In the genomic region with DNA sequence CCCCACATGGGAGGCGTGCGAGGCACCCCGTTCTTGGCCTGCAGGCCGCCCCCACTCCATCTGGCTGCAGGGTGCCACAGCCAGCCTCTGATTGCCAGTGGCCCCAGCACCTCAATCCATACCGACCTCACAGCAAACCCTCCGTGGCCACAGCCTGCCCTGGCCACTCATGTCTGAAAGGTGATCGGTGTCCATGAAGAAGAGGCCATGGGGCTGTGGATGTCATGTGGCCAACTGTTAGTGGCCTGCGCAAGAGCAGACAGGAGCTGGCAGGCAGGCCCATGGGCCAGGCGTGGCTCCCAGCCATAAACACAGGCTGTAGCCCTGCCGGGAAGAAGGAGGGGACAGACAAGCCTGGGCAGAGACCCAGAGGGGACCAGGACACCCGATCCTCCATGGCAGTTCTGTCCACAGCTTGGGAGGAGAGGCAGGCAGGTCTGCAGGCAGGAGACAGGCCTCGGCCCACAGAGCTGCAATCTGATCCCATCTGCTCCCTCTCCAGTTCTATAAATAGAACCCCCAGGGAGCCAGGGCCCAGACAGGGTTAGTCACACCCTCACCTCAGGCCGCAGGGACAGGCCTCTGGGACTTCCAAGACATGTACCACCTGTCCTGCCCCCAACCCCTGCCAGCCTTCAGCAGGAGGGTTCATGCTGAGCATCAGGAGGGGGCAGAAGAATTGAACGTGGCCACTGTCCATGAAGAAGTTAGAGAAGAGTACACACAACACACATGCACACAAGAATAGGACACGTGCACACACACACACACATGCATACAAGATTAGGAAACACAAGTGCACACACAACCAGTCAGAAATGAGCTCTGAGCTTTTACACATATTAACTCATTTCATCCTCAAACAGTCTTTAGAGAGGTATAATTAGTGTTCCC, we compare ENCODE assay signal across 8 cellular contexts. TPM values are rescaled to one million over a fixed set of nuclear protein-coding genes. Genes with fewer than 3 reads are reported as not detected.
DNase-seq lines count a peak whose midpoint lies in the region; ATAC-seq, FAIRE-seq and TF ChIP-seq lines count a peak whose summit lies in the region.

No MANE protein-coding gene starts in this region.

- H3K27ac ChIP-seq in GM23338 (ENCODE audit: low read depth): no peak overlapping the region
- peak overlapping the region; percentile 53 for H3K27ac ChIP-seq in fibroblast of lung (ENCODE audit: insufficient read depth, low read length)
- H3K27ac ChIP-seq in pancreas: peak overlapping the region; percentile 16 to 62 (median 34)

- H3K36me3 ChIP-seq in GM23338 (ENCODE audit: insufficient read depth) (no peaks in the 10 kb centered on the region), fibroblast of lung (ENCODE audit: control insufficient read depth, insufficient read depth, low read length) (no peaks in the 10 kb centered on the region), pancreas (no peaks in the 10 kb centered on the region)

- H2AFZ ChIP-seq in GM23338 (no peak overlapping the region), fibroblast of lung (ENCODE audit: low read length) (peak overlapping the region; percentile 78)

- 0 out of 2 replicates have a peak, but pooled peaks cover 3% of the 10 kb centered on the region for H3F3A ChIP-seq in GM23338 (replicated peaks; ENCODE audit: low read depth)

- peak; percentile 45 for DNase-seq in GM23338 (ENCODE audit: low spot score)
- DNase-seq in NCI-H526 (lab: John Stamatoyannopoulos, UW): peak; percentile 95 to 96
- peak; percentile 80 to 88 for DNase-seq in fibroblast of lung (ENCODE audit: low read depth in 2 of 2)
- peak; percentile 76 to 92 (median 84) for DNase-seq in pancreas
- DNase-seq in activated T-cell treated with anti-CD3 and anti-CD28 coated beads, Interleukin-2, amount 50 U/mL, for 4 hours: no peak
- no peak for DNase-seq in UCSD-AML1 (lab: John Stamatoyannopoulos, UW; ENCODE audit: unreplicated experiment)

- H3K4me1 Mint-ChIP-seq in GM23338: peaks cover 42% of the 10 kb centered on the region
- no peaks in the 10 kb centered on the region for H3K4me1 Mint-ChIP-seq in activated T-cell treated with anti-CD3 and anti-CD28 coated beads, Interleukin-2, amount 50 U/mL, for 4 hours (ENCODE audit: low read depth)

- no peaks in the 10 kb centered on the region for H3K27me3 ChIP-seq in GM23338 (ENCODE audit: insufficient read depth)
- H3K27me3 ChIP-seq in fibroblast of lung (ENCODE audit: control insufficient read depth, insufficient read depth, low read length): no peaks in the 10 kb centered on the region
- H3K27me3 ChIP-seq in pancreas: no peaks in the 10 kb centered on the region

- intact Hi-C loops in pancreas (cut with DNase I): no loop called here

- no peak for FAIRE-seq in pancreas (lab: Jason Lieb, UNC)

- H3K9me3 ChIP-seq in fibroblast of lung (ENCODE audit: control insufficient read depth, insufficient read depth, low read depth, low read length) (no peaks in the 10 kb centered on the region), pancreas (no peaks in the 10 kb centered on the region)

- ATAC-seq in GM23338 (peak; percentile 87), pancreas (peak; percentile 90 to 92 (median 90)), HG03108 (IDR thresholded peaks at IDR 0.05; ENCODE audit: unreplicated experiment) (no peak), HG02798 (IDR thresholded peaks at IDR 0.05; ENCODE audit: poor library complexity, unreplicated experiment) (no peak)
- ATAC-seq in activated T-cell treated with anti-CD3 and anti-CD28 coated beads, Interleukin-2, amount 50 U/mL, for 4 hours: no peak

- peak overlapping the region; percentile 55; the same call in 1 of the 2 replicates for H3K4me2 ChIP-seq in GM23338
- H3K4me2 ChIP-seq in fibroblast of lung (ENCODE audit: extremely low read depth, insufficient read depth, low read length): peak overlapping the region; percentile 51

- H3K9me3 Mint-ChIP-seq in GM23338: no peaks in the 10 kb centered on the region
- no peaks in the 10 kb centered on the region for H3K9me3 Mint-ChIP-seq in activated T-cell treated with anti-CD3 and anti-CD28 coated beads, Interleukin-2, amount 50 U/mL, for 4 hours

- 43 to 52% methylated on average over 15 of the region's 15 CpGs for WGBS in pancreas, 2 donors

- peaks cover 27% of the 10 kb centered on the region for H3K4me1 ChIP-seq in GM23338 (ENCODE audit: insufficient read depth)
- H3K4me1 ChIP-seq in fibroblast of lung (ENCODE audit: control insufficient read depth, extremely low read depth, insufficient read depth, low read length): peaks cover 9% of the 10 kb centered on the region
- H3K4me1 ChIP-seq in pancreas: peaks cover 18 to 26% (median 19%) of the 10 kb centered on the region in 3 donors

- no peaks in the 10 kb centered on the region for H3K79me2 ChIP-seq in GM23338 (replicated peaks; ENCODE audit: insufficient read depth)
- H3K79me2 ChIP-seq in fibroblast of lung (ENCODE audit: control insufficient read depth, insufficient read depth, low read length): no peaks in the 10 kb centered on the region

- TF ChIP-seq CTCF in GM23338 (conservative IDR thresholded peaks at IDR 0.05; ENCODE audit: low read depth in 2 of 2) (no peak), fibroblast of lung (conservative IDR thresholded peaks at IDR 0.05 in 1 of 2, IDR thresholded peaks at IDR 0.05 in 1 of 2; ENCODE audit: low read depth in 1 of 2, low read length in 2 of 2) (no peak), pancreas (IDR thresholded peaks at IDR 0.05) (no peak)

- H3K4me3 Mint-ChIP-seq in GM23338: no peak overlapping the region
- no peak overlapping the region for H3K4me3 Mint-ChIP-seq in activated T-cell treated with anti-CD3 and anti-CD28 coated beads, Interleukin-2, amount 50 U/mL, for 4 hours

- no peaks in the 10 kb centered on the region for H3K9me2 ChIP-seq in GM23338 (ENCODE audit: insufficient read depth)

- peaks cover 7% of the 10 kb centered on the region; the same call in 1 of the 2 replicates for H4K20me1 ChIP-seq in GM23338 (replicated peaks; ENCODE audit: insufficient read depth)
- H4K20me1 ChIP-seq in fibroblast of lung (ENCODE audit: control insufficient read depth, extremely low read depth, insufficient read depth, low read length): no peaks in the 10 kb centered on the region

- peak overlapping the region; percentile 42 for H3K9ac ChIP-seq in fibroblast of lung (ENCODE audit: insufficient read depth, low read length)

- H3K27ac Mint-ChIP-seq in GM23338: peak overlapping the region; percentile 93

- peaks cover 4% of the 10 kb centered on the region for H3K27me3 Mint-ChIP-seq in GM23338 (ENCODE audit: insufficient read depth, low read depth, poor library complexity)
- peaks cover 3% of the 10 kb centered on the region for H3K27me3 Mint-ChIP-seq in activated T-cell treated with anti-CD3 and anti-CD28 coated beads, Interleukin-2, amount 50 U/mL, for 4 hours (ENCODE audit: low read depth)

- H3K4me3 ChIP-seq in GM23338 (no peak overlapping the region), fibroblast of lung (replicated peaks in 1 of 4; ENCODE audit: control extremely low read depth in 1 of 4, insufficient read depth in 1 of 4, low read depth in 3 of 4, low read length in 4 of 4) (no peak overlapping the region), pancreas (no peak overlapping the region)

- H3K36me3 Mint-ChIP-seq in GM23338 (ENCODE audit: low read depth): peaks cover 8% of the 10 kb centered on the region; the same call in 2 of the 3 replicates
- no peaks in the 10 kb centered on the region for H3K36me3 Mint-ChIP-seq in activated T-cell treated with anti-CD3 and anti-CD28 coated beads, Interleukin-2, amount 50 U/mL, for 4 hours (ENCODE audit: insufficient read depth)

TF ChIP-seq in GM23338, 12 proteins besides CTCF, POLR2A, EP300 and RAD21 (continues in another document):
- TF ChIP-seq EZH2 (IDR thresholded peaks at IDR 0.05; ENCODE audit: low read depth, unreplicated experiment): no peak
- no peak for TF ChIP-seq ZNF114 (CRISPR knock-in tag; IDR thresholded peaks at IDR 0.05)

RNA-seq across cellular contexts. Expression of a gene that starts 16.9 kb away (rescaled TPM):
- 18.2 and 27.3 TPM in 2 replicates for total RNA-seq in GM23338 (2014; rRNA removed; shearing (Covaris generic))
- 7.5 and 8.6 TPM in 2 replicates for polyA plus RNA-seq in GM23338 (2016; fragmentation: Nextera tagmentation; extraction: Ambion mirVana)
- 9.8 and 13.7 TPM in 2 replicates for total RNA-seq in fibroblast of lung
- polyA plus RNA-seq in fibroblast of lung: 26.7 and 28.4 TPM in 2 replicates
- 36.0 and 36.7 TPM in 2 replicates for polyA plus RNA-seq in fibroblast of lung (2012)
- polyA minus RNA-seq in fibroblast of lung (ENCODE audit: low replicate concordance): 57.1 and 64.4 TPM in 2 replicates
- total RNA-seq in pancreas: 10 to 100 TPM; 15.4 to 28.2 (median 20.9) TPM
- 1 to 10 TPM; 6.6 to 9.8 TPM for polyA plus RNA-seq in pancreas
- total RNA-seq in activated T-cell treated with anti-CD3 and anti-CD28 coated beads, Interleukin-2, amount 50 U/mL, for 4 hours: under 1 TPM; 0.15 to 0.24 (median 0.18) TPM

Comparison
In these comparisons a context has a peak if more than half of its experiments do, and no peak if none do; other contexts are left out.
1. ATAC-seq: peak in GM23338 (single experiment) and pancreas (4 of 4); none in activated T-cell treated with anti-CD3 and anti-CD28 coated beads, Interleukin-2, amount 50 U/mL, for 4 hours (0 of 2), HG03108 (single experiment) and HG02798 (single experiment).
2. DNase-seq: peak in GM23338 (single experiment), NCI-H526 (2 of 2), fibroblast of lung (2 of 2) and pancreas (6 of 6); none in activated T-cell treated with anti-CD3 and anti-CD28 coated beads, Interleukin-2, amount 50 U/mL, for 4 hours (single experiment) and UCSD-AML1 (single experiment).